Comparison of ENCODE assay signal across 1 cellular context in the genomic region with DNA sequence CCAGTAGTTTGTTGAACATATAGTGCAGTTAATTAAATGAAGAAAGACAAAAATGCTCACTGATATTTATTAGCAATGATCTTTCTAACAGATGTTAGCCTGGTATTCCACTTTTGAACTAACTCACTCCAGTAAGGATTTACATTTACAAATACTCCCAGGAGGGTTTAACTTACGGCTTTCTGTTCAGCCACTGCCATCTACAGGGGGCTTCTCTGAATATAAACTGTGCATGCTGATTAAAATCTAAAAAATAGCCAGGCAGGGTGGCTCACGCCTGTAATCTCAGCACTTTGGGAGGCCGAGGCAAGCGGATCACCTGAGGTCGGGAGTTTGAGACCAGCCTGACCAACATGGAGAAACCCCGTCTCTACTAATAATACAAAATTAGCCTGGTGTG.
A peak's percentile ranks its signal among the peaks of the same experiment; 100 is the strongest.
TF ChIP-seq lines count a peak whose summit lies in the region.

No MANE protein-coding gene starts in this region.

TF ChIP-seq in HepG2, 621 proteins besides CTCF, POLR2A, EP300 and RAD21:
- TF ChIP-seq STAG1 (CRISPR knock-in tag; IDR thresholded peaks at IDR 0.05), result peak; percentile 27; the same call in 1 of the 2 replicates
